Comparison of ENCODE assay signal across 1 cellular context in genomic region chr1:58013237-58013636, GRCh38.
TF ChIP-seq lines count a peak whose summit lies in the region.

No MANE protein-coding gene starts in this region.

TF ChIP-seq in H1, 55 proteins besides CTCF, POLR2A, EP300 and RAD21:
- no peak for TF ChIP-seq BCL11A (IDR thresholded peaks at IDR 0.05; ENCODE audit: low read depth in 2 of 2, low read length in 2 of 2)
- TF ChIP-seq EGR1 (IDR thresholded peaks at IDR 0.05; ENCODE audit: borderline replicate concordance, low read depth, low read length) = no peak
- TF ChIP-seq MAFK (IDR thresholded peaks at IDR 0.05; ENCODE audit: low read depth, low read length) = no peak
- no peak for TF ChIP-seq HDAC2 (IDR thresholded peaks at IDR 0.05; ENCODE audit: borderline replicate concordance in 1 of 2, low read depth in 2 of 2, low read length in 2 of 2)
- no peak for TF ChIP-seq CTBP2 (IDR thresholded peaks at IDR 0.05; ENCODE audit: borderline replicate concordance, insufficient read depth, insufficient read length, low read length)
- no peak for TF ChIP-seq SIX5 (IDR thresholded peaks at IDR 0.05; ENCODE audit: low read depth, low read length)
- TF ChIP-seq CBX5 (IDR thresholded peaks at IDR 0.05; ENCODE audit: low read depth, low read length) = no peak
- no peak for TF ChIP-seq GABPA (IDR thresholded peaks at IDR 0.05; ENCODE audit: borderline replicate concordance, insufficient read depth, low read length)
- TF ChIP-seq GTF2F1 (IDR thresholded peaks at IDR 0.05; ENCODE audit: borderline replicate concordance, low read depth, low read length) = no peak
TF ChIP-seq in H1: peak in this region for 0.
